In the genomic region with DNA sequence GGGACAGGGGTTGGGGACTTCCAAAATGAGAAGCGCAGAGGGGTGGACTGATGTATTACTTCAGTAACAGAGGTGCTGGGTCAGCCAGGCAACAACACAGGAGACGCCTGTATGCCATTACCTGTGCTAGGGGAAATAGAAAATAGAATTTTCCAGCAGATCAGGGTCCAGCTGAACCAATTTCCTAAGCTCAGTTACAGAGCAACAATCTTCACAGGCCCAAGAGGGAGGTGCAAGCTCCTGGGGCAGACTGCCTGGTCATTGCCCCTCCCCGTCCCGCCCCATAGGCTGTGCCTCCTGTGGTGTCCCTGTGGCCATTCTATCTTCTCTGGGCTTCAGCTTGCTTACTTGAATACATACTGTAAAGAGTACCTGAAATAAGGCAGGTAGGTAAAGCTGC, we compare ENCODE assay signal across 13 cellular contexts. TPM values are rescaled to one million over a fixed set of nuclear protein-coding genes. Genes with fewer than 3 reads are reported as not detected.
DNase-seq lines count a peak whose midpoint lies in the region; ATAC-seq and TF ChIP-seq lines count a peak whose summit lies in the region.
"Had no signal": no experiment of that assay in that cellular context is flagged by ENCODE, and none has a peak within 500 bp of the region (broad histone marks: within the 10 kb centered on the region; RNA-seq: fewer than 3 reads in every experiment).

No MANE protein-coding gene starts in this region.

- CTCF ChIA-PET in activated CD4-positive, alpha-beta memory T cell treated with anti-CD3 and anti-CD28 coated beads, Interleukin-2, amount 10 ng/mL, durations not matched to agents 7 days and 5 days (lab: Charles Lee): interaction anchor here (1.0 kb wide), 1 partner anchor 77 kb away, joined by 5 read pairs; no protein-coding TSS in a partner anchor

- H3K36me3 ChIP-seq in testis (ENCODE audit: low read depth, missing control alignments): no peaks in the 10 kb centered on the region

- no peaks in the 10 kb centered on the region for H3K9me3 Mint-ChIP-seq in activated naive CD4-positive, alpha-beta T cell treated with anti-CD3 and anti-CD28 coated beads, Interleukin-2, amount 50 U/mL, for 24 hours
- no peaks in the 10 kb centered on the region for H3K9me3 Mint-ChIP-seq in activated CD4-positive, alpha-beta memory T cell treated with anti-CD3 and anti-CD28 coated beads, Interleukin-2, amount 10 ng/mL, durations not matched to agents 7 days and 5 days
- no peaks in the 10 kb centered on the region for H3K9me3 Mint-ChIP-seq in type B pancreatic cell

- no peak for DNase-seq in activated naive CD4-positive, alpha-beta T cell treated with anti-CD3 and anti-CD28 coated beads, Interleukin-2, amount 50 U/mL, for 16 hours
- no peak for DNase-seq in activated CD4-positive, alpha-beta memory T cell treated with anti-CD3 and anti-CD28 coated beads, Interleukin-2, amount 10 ng/mL, durations not matched to agents 7 days and 5 days
- peak; percentile 79 to 83 for DNase-seq in left colon
- DNase-seq in type B pancreatic cell (ENCODE audit: extremely low spot score, unreplicated experiment): no peak
- DNase-seq in testis: no peak
- no peak for DNase-seq in HCEC 1CT
- no peak for DNase-seq in SIG-M5 treated with dmso at 0.1 percent for 504 hours (lab: John Stamatoyannopoulos, UW; ENCODE audit: unreplicated experiment)
- DNase-seq: cerebellar nuclear complex, GOT3, naive B cell had no signal

- H3K4me3 ChIP-seq in testis: no peak overlapping the region
- H3K4me3 ChIP-seq: skin epidermis had no signal

- H3K27ac ChIP-seq in testis: no peak overlapping the region

- peak overlapping the region; percentile 18 for H3K27ac Mint-ChIP-seq in activated naive CD4-positive, alpha-beta T cell treated with anti-CD3 and anti-CD28 coated beads, Interleukin-2, amount 50 U/mL, for 24 hours
- peak overlapping the region; percentile 96 for H3K27ac Mint-ChIP-seq in activated CD4-positive, alpha-beta memory T cell treated with anti-CD3 and anti-CD28 coated beads, Interleukin-2, amount 10 ng/mL, durations not matched to agents 7 days and 5 days
- H3K27ac Mint-ChIP-seq in type B pancreatic cell: no peak overlapping the region
- H3K27ac Mint-ChIP-seq: naive B cell had no signal

- peak; percentile 55 for ATAC-seq in left colon

- 92 to 94% methylated on average over 4 of the region's 4 CpGs for WGBS in testis, 2 donors

- no peaks in the 10 kb centered on the region for H3K27me3 Mint-ChIP-seq in activated naive CD4-positive, alpha-beta T cell treated with anti-CD3 and anti-CD28 coated beads, Interleukin-2, amount 50 U/mL, for 24 hours
- H3K27me3 Mint-ChIP-seq in activated CD4-positive, alpha-beta memory T cell treated with anti-CD3 and anti-CD28 coated beads, Interleukin-2, amount 10 ng/mL, durations not matched to agents 7 days and 5 days: no peaks in the 10 kb centered on the region
- H3K27me3 Mint-ChIP-seq in type B pancreatic cell: peaks cover 26% of the 10 kb centered on the region

- no peak for TF ChIP-seq CTCF in type B pancreatic cell (conservative IDR thresholded peaks at IDR 0.05)
- no peak for TF ChIP-seq CTCF in testis (IDR thresholded peaks at IDR 0.05)

- POLR2A ChIA-PET in activated CD4-positive, alpha-beta memory T cell treated with anti-CD3 and anti-CD28 coated beads, Interleukin-2, amount 10 ng/mL, durations not matched to agents 7 days and 5 days (lab: Charles Lee): no interaction called here

- H3K36me3 Mint-ChIP-seq in activated naive CD4-positive, alpha-beta T cell treated with anti-CD3 and anti-CD28 coated beads, Interleukin-2, amount 50 U/mL, for 24 hours: peaks cover 2% of the 10 kb centered on the region
- H3K36me3 Mint-ChIP-seq in activated CD4-positive, alpha-beta memory T cell treated with anti-CD3 and anti-CD28 coated beads, Interleukin-2, amount 10 ng/mL, durations not matched to agents 7 days and 5 days (ENCODE audit: low read depth): peaks cover 39% of the 10 kb centered on the region
- peaks cover 4% of the 10 kb centered on the region for H3K36me3 Mint-ChIP-seq in type B pancreatic cell
- H3K36me3 Mint-ChIP-seq: naive B cell had no signal

- peaks cover 10% of the 10 kb centered on the region for H3K4me1 ChIP-seq in testis

- H3K27me3 ChIP-seq in testis: no peaks in the 10 kb centered on the region

- intact Hi-C loops in left colon (cut with DNase I, micrococcal nuclease) (no loop called here), testis (cut with DNase I; ENCODE audit: low total_unique reads) (no loop called here)

- TF ChIP-seq POLR2A in testis (IDR thresholded peaks at IDR 0.05): no peak

- no peaks in the 10 kb centered on the region for H3K9me3 ChIP-seq in testis

- peak overlapping the region; percentile 84 for H3K4me3 Mint-ChIP-seq in activated naive CD4-positive, alpha-beta T cell treated with anti-CD3 and anti-CD28 coated beads, Interleukin-2, amount 50 U/mL, for 24 hours
- H3K4me3 Mint-ChIP-seq in activated CD4-positive, alpha-beta memory T cell treated with anti-CD3 and anti-CD28 coated beads, Interleukin-2, amount 10 ng/mL, durations not matched to agents 7 days and 5 days: peak overlapping the region; percentile 68
- H3K4me3 Mint-ChIP-seq in type B pancreatic cell: peak overlapping the region; percentile 53
- H3K4me3 Mint-ChIP-seq: naive B cell had no signal

- H3K4me1 Mint-ChIP-seq in activated naive CD4-positive, alpha-beta T cell treated with anti-CD3 and anti-CD28 coated beads, Interleukin-2, amount 50 U/mL, for 24 hours: peaks cover 67% of the 10 kb centered on the region
- H3K4me1 Mint-ChIP-seq in activated CD4-positive, alpha-beta memory T cell treated with anti-CD3 and anti-CD28 coated beads, Interleukin-2, amount 10 ng/mL, durations not matched to agents 7 days and 5 days: peaks cover 77% of the 10 kb centered on the region
- peaks cover 42% of the 10 kb centered on the region for H3K4me1 Mint-ChIP-seq in type B pancreatic cell (ENCODE audit: unreplicated experiment)

RNA-seq across cellular contexts. Expression of a gene that starts 3.7 kb away (rescaled TPM):
- total RNA-seq in activated CD4-positive, alpha-beta memory T cell treated with anti-CD3 and anti-CD28 coated beads, Interleukin-2, amount 10 ng/mL, durations not matched to agents 7 days and 5 days: 1 to 10 TPM; 8.6 to 9.2 TPM
- total RNA-seq in left colon (10 to 100 TPM; 44.8 to 52.9 TPM), type B pancreatic cell (ENCODE audit: low replicate concordance) (7.6 and 10.1 TPM in 2 replicates), testis (1 to 10 TPM; 1.6 to 2.0 TPM)
- polyA plus RNA-seq in testis (ENCODE audit: insufficient read depth, low read depth, low replicate concordance): 2.3 TPM
- polyA plus RNA-seq: BJ had no signal

Comparison
In these comparisons a context has a peak if more than half of its experiments do, and no peak if none do; other contexts are left out.
1. DNase-seq: peak in left colon (2 of 2); none in activated naive CD4-positive, alpha-beta T cell treated with anti-CD3 and anti-CD28 coated beads, Interleukin-2, amount 50 U/mL, for 16 hours (single experiment), activated CD4-positive, alpha-beta memory T cell treated with anti-CD3 and anti-CD28 coated beads, Interleukin-2, amount 10 ng/mL, durations not matched to agents 7 days and 5 days (single experiment), type B pancreatic cell (single experiment), testis (single experiment), HCEC 1CT (single experiment) and SIG-M5 treated with dmso at 0.1 percent for 504 hours (single experiment).
2. Peak in every context shown above with its lines, with median percentiles within 50 percentile points of each other: H3K4me3 Mint-ChIP-seq.